ENCODE assay signal across 8 cellular contexts in the genomic region with DNA sequence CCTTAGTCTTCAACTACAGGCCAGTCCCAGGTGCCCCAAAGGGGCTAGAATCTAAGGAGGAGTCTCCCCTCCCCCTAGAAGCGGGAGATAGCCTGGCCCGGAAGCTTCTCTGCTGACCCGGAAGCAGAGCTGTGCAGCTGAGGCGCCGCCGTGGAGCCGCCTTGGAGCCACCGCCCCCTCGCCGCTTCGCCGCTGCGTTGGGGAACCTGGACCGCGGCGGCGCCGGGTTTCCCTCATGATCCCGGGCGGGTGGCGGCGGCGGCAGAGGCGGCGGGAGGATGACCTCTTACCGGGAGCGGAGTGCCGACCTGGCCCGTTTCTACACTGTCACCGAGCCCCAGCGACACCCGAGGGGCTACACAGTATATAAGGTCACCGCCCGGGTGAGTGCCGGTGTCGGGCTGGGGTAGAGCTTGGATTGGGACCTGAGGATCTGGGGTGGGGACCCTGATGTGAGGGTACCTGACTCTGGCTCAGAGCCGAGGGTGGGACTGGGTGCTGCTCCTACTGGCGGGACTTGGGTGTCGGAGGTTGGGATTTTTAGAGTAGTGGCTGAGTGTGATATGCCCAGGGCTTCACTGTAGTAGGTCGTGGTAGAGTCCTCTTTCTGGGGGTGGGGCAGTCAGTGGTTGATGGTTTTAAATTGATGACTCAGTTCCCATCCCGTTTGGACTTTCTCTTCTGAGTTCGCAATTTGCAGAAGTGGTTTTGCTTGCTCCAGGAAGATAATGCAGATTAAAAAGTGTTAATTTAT. TPM values are rescaled to one million over a fixed set of nuclear protein-coding genes. Genes with fewer than 3 reads are reported as not detected.
DNase-seq lines count a peak whose midpoint lies in the region; ATAC-seq, FAIRE-seq and TF ChIP-seq lines count a peak whose summit lies in the region.

A gene with protein sequence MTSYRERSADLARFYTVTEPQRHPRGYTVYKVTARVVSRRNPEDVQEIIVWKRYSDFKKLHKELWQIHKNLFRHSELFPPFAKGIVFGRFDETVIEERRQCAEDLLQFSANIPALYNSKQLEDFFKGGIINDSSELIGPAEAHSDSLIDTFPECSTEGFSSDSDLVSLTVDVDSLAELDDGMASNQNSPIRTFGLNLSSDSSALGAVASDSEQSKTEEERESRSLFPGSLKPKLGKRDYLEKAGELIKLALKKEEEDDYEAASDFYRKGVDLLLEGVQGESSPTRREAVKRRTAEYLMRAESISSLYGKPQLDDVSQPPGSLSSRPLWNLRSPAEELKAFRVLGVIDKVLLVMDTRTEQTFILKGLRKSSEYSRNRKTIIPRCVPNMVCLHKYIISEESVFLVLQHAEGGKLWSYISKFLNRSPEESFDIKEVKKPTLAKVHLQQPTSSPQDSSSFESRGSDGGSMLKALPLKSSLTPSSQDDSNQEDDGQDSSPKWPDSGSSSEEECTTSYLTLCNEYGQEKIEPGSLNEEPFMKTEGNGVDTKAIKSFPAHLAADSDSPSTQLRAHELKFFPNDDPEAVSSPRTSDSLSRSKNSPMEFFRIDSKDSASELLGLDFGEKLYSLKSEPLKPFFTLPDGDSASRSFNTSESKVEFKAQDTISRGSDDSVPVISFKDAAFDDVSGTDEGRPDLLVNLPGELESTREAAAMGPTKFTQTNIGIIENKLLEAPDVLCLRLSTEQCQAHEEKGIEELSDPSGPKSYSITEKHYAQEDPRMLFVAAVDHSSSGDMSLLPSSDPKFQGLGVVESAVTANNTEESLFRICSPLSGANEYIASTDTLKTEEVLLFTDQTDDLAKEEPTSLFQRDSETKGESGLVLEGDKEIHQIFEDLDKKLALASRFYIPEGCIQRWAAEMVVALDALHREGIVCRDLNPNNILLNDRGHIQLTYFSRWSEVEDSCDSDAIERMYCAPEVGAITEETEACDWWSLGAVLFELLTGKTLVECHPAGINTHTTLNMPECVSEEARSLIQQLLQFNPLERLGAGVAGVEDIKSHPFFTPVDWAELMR (plus strand): TSS at position 115 of the 754 bp plus-strand sequence. CDS start 164 bp downstream, at position 279.

- H3K27ac ChIP-seq in HUES48 (ENCODE audit: low read depth, low read length) (peak within 1 kb of the TSS; percentile 63), OCI-LY3 (ENCODE audit: low read length) (peak within 1 kb of the TSS; percentile 75)

- TF ChIP-seq CTCF in D721Med (IDR thresholded peaks at IDR 0.05; ENCODE audit: insufficient read depth, missing control alignments): no peak
- TF ChIP-seq CTCF in OCI-LY3 (IDR thresholded peaks at IDR 0.05; ENCODE audit: low read depth, low read length): no peak
- TF ChIP-seq CTCF in epithelial cell of esophagus (IDR thresholded peaks at IDR 0.05; ENCODE audit: insufficient read depth, low read depth, low read length, missing control alignments): peak; percentile 11
- TF ChIP-seq CTCF in mucosa of descending colon (IDR thresholded peaks at IDR 0.05): no peak

- H3K27me3 ChIP-seq in HUES48 (ENCODE audit: control insufficient read depth, insufficient read depth, low read length): no peaks in the 10 kb centered on the region
- no peaks in the 10 kb centered on the region for H3K27me3 ChIP-seq in OCI-LY3 (ENCODE audit: low read depth, low read length)

- peak within 1 kb of the TSS; percentile 89 for H3K4me3 ChIP-seq in HUES48 (ENCODE audit: low read depth, low read length)
- H3K4me3 ChIP-seq in OCI-LY3 (ENCODE audit: low read length): peak within 1 kb of the TSS; percentile 84
- peak within 1 kb of the TSS; percentile 83 for H3K4me3 ChIP-seq in epithelial cell of esophagus (ENCODE audit: low read length)
- H3K4me3 ChIP-seq in mucosa of descending colon: peak within 1 kb of the TSS; percentile 87

- DNase-seq in D721Med (ENCODE audit: insufficient read length, low spot score) (peak; percentile 93), activated T-cell treated with anti-CD3 and anti-CD28 coated beads for 1 hour (ENCODE audit: low read depth) (peak; percentile 67), epithelial cell of esophagus (ENCODE audit: low read depth) (peak; percentile 87), mucosa of descending colon (peak; percentile 88 to 91 (median 89))
- peak; percentile 53 to 63 for DNase-seq in stimulated activated CD8-positive, alpha-beta memory T cell treated with anti-CD3 and anti-CD28 coated beads, Interleukin-4, amount 100 ng/mL, for 1 hour (ENCODE audit: low read depth in 2 of 2, low spot score in 1 of 2)

- peaks cover 18% of the 10 kb centered on the region for H3K4me1 ChIP-seq in HUES48 (ENCODE audit: control insufficient read depth, insufficient read depth, low read length)
- H3K4me1 ChIP-seq in OCI-LY3 (ENCODE audit: low read length): peaks cover 26% of the 10 kb centered on the region
- H3K4me1 ChIP-seq in mucosa of descending colon (ENCODE audit: low read depth): peaks cover 12% of the 10 kb centered on the region

- peak within 1 kb of the TSS; percentile 99 for H2AFZ ChIP-seq in OCI-LY3 (ENCODE audit: low read depth, low read length)

- peaks cover 43% of the 10 kb centered on the region for H3K79me2 ChIP-seq in OCI-LY3 (ENCODE audit: low read length)

- H3K9ac ChIP-seq in HUES48 (ENCODE audit: low read depth, low read length) (peak within 1 kb of the TSS; percentile 18), OCI-LY3 (ENCODE audit: low read length) (peak within 1 kb of the TSS; percentile 78)

- no peaks in the 10 kb centered on the region for H4K20me1 ChIP-seq in OCI-LY3 (ENCODE audit: insufficient read depth, low read length)

- ATAC-seq in GM21423 (IDR thresholded peaks at IDR 0.05; ENCODE audit: unreplicated experiment): peak; percentile 98
- peak; percentile 100 for ATAC-seq in mucosa of descending colon

- H3K36me3 ChIP-seq in HUES48 (ENCODE audit: control insufficient read depth, insufficient read depth, low read length) (no peaks in the 10 kb centered on the region), OCI-LY3 (replicated peaks; ENCODE audit: low read depth, low read length) (peaks cover 4% of the 10 kb centered on the region), mucosa of descending colon (ENCODE audit: low read depth) (no peaks in the 10 kb centered on the region)

- intact Hi-C loops in mucosa of descending colon (cut with DNase I, micrococcal nuclease): no loop called here

- H3K4me2 ChIP-seq in OCI-LY3 (ENCODE audit: low read length): peak within 1 kb of the TSS; percentile 79

- FAIRE-seq in D721Med (lab: Jason Lieb, UNC): no peak

- no peaks in the 10 kb centered on the region for H3K9me3 ChIP-seq in HUES48 (ENCODE audit: control insufficient read depth, insufficient read depth, low read length)
- no peaks in the 10 kb centered on the region for H3K9me3 ChIP-seq in OCI-LY3 (ENCODE audit: insufficient read depth, low read length)
- no peaks in the 10 kb centered on the region for H3K9me3 ChIP-seq in mucosa of descending colon

RNA-seq across cellular contexts. Expression of the gene that starts here (rescaled TPM):
- 10 to 100 TPM in 1 of 3 donors, 1 to 10 TPM in 2; 9.0 to 23.4 (median 9.2) TPM for total RNA-seq in mucosa of descending colon

Comparison
In these comparisons a context has a peak if more than half of its experiments do, and no peak if none do; other contexts are left out.
1. Peak in every context shown above with its lines: DNase-seq, ATAC-seq, H3K4me3 ChIP-seq and H3K27ac ChIP-seq.